Comparison of ENCODE assay signal across 20 cellular contexts in the genomic region with DNA sequence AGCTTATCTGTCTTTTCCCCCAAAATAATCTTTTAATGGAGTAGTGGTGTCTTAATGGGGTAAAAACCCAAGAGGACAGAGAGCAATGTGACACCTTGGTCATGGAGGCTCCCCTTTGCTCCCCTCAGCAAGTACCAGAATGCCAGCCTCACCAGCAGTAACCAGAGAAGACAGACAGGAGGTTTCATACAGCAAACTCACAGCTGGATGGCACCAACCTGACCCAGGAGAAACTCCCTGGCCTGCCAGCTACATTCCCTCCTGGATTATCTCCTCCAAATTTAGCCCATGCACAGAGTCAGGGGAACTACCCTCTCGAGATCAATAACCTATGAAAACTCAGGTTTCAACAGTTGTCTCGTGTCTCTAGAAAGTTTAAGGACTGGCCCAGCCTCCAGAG. TPM values are rescaled to one million over a fixed set of nuclear protein-coding genes. Genes with fewer than 3 reads are reported as not detected.
"Had no signal": no experiment of that assay in that cellular context is flagged by ENCODE, and none has a peak within 500 bp of the region (broad histone marks: within the 10 kb centered on the region; RNA-seq: fewer than 3 reads in every experiment).

No MANE protein-coding gene starts in this region.

- H3K9me3 ChIP-seq: left lung, right lobe of liver, SJCRH30, spleen had no signal

- H3K36me3 Mint-ChIP-seq: activated naive CD8-positive, alpha-beta T cell; natural killer cell treated with Interleukin-12 subunit alpha and Interleukin-12 subunit beta and Interleukin-15 and Interleukin-18, amount 100 ng/mL, for 72 hours; WTC11 had no signal

- H3K9me3 Mint-ChIP-seq: activated CD8-positive, alpha-beta T cell treated with anti-CD3 and anti-CD28 coated beads for 36 hours; dendritic cell treated with granulocyte-macrophage colony-stimulating factor and Interleukin-4, amounts not matched to agents 40 ng/mL and 50 ng/mL, for 4 days; natural killer cell treated with Interleukin-12 subunit alpha and Interleukin-12 subunit beta and Interleukin-15 and Interleukin-18, amount 100 ng/mL, for 72 hours; WTC11 had no signal

- H3K4me3 Mint-ChIP-seq: activated CD8-positive, alpha-beta T cell treated with anti-CD3 and anti-CD28 coated beads for 36 hours; activated naive CD8-positive, alpha-beta T cell; dendritic cell treated with granulocyte-macrophage colony-stimulating factor and Interleukin-4, amounts not matched to agents 40 ng/mL and 50 ng/mL, for 4 days; natural killer cell treated with Interleukin-12 subunit alpha and Interleukin-12 subunit beta and Interleukin-15 and Interleukin-18, amount 100 ng/mL, for 72 hours; WTC11 had no signal

- H3K27ac ChIP-seq: brain microvascular endothelial cell, epithelial cell of prostate, left lung, right lobe of liver, SJCRH30 had no signal

- DNase-seq: activated CD4-positive, alpha-beta T cell treated with anti-CD3 and anti-CD28 coated beads for 48 hours; activated CD8-positive, alpha-beta T cell treated with anti-CD3 and anti-CD28 coated beads for 36 hours; activated gamma-delta T cell treated with Interleukin-2 at 50 U/mL for 16 hours; amniotic stem cell; brain microvascular endothelial cell; effector memory CD4-positive, alpha-beta T cell; islet precursor cell; left lung; mesendoderm; occipital lobe; right lobe of liver; SJCRH30; spleen; T-helper 2 cell; trophoblast cell had no signal

- ATAC-seq: activated CD8-positive, alpha-beta T cell treated with anti-CD3 and anti-CD28 coated beads for 36 hours; left lung; natural killer cell treated with Interleukin-12 subunit alpha and Interleukin-12 subunit beta and Interleukin-15 and Interleukin-18, amount 100 ng/mL, for 72 hours; right lobe of liver had no signal

- H3K27me3 ChIP-seq: brain microvascular endothelial cell, left lung, right lobe of liver, SJCRH30 had no signal

- H3K4me3 ChIP-seq: left lung, right lobe of liver, SJCRH30, spleen had no signal

- H3K36me3 ChIP-seq: brain microvascular endothelial cell, left lung, right lobe of liver, SJCRH30, spleen had no signal

- H3K27ac Mint-ChIP-seq: activated CD8-positive, alpha-beta T cell treated with anti-CD3 and anti-CD28 coated beads for 36 hours; activated naive CD8-positive, alpha-beta T cell; dendritic cell treated with granulocyte-macrophage colony-stimulating factor and Interleukin-4, amounts not matched to agents 40 ng/mL and 50 ng/mL, for 4 days; natural killer cell treated with Interleukin-12 subunit alpha and Interleukin-12 subunit beta and Interleukin-15 and Interleukin-18, amount 100 ng/mL, for 72 hours had no signal

RNA-seq across cellular contexts. Expression of gene BHLHE41, which starts 15.9 kb away (rescaled TPM):
- total RNA-seq: activated CD8-positive, alpha-beta T cell treated with anti-CD3 and anti-CD28 coated beads for 36 hours; natural killer cell treated with Interleukin-12 subunit alpha and Interleukin-12 subunit beta and Interleukin-15 and Interleukin-18, amount 100 ng/mL, for 72 hours had no signal
